Comparison of ENCODE assay signal across 1 cellular context in genomic region chr19:6475321-6476108, GRCh38.
TF ChIP-seq lines count a peak whose summit lies in the region.

No MANE protein-coding gene starts in this region.

TF ChIP-seq in WTC11, 78 proteins besides CTCF, POLR2A, EP300 and RAD21 (continued from another document):
- TF ChIP-seq MYBL2 (CRISPR knock-in tag; IDR thresholded peaks at IDR 0.05) (0 out of 2 replicates have a peak, but pooled peaks have one; percentile 52), MAX (CRISPR knock-in tag; IDR thresholded peaks at IDR 0.05) (peak; percentile 93), ZNF232 (CRISPR knock-in tag; IDR thresholded peaks at IDR 0.05) (0 out of 2 replicates have a peak, but pooled peaks have one; percentile 23), ZNF416 (CRISPR knock-in tag; IDR thresholded peaks at IDR 0.05) (no peak), E2F5 (CRISPR knock-in tag; IDR thresholded peaks at IDR 0.05) (no peak), SP1 (CRISPR knock-in tag; conservative IDR thresholded peaks at IDR 0.05) (no peak; the same call in 1 of the 2 replicates), TEAD4 (CRISPR knock-in tag; IDR thresholded peaks at IDR 0.05) (no peak), TP53 (CRISPR knock-in tag; IDR thresholded peaks at IDR 0.05) (peak; percentile 78; the same call in 1 of the 2 replicates), AFF4 (CRISPR knock-in tag; IDR thresholded peaks at IDR 0.05; ENCODE audit: borderline replicate concordance) (no peak), NFYB (CRISPR knock-in tag; conservative IDR thresholded peaks at IDR 0.05; ENCODE audit: low read depth) (no peak), ZNF317 (CRISPR knock-in tag; IDR thresholded peaks at IDR 0.05; ENCODE audit: borderline replicate concordance, low read depth) (no peak), ZSCAN18 (CRISPR knock-in tag; IDR thresholded peaks at IDR 0.05) (no peak), MLX (CRISPR knock-in tag; IDR thresholded peaks at IDR 0.05) (no peak), JAZF1 (CRISPR knock-in tag; IDR thresholded peaks at IDR 0.05) (no peak), NR3C1 (CRISPR knock-in tag; conservative IDR thresholded peaks at IDR 0.05; ENCODE audit: low read depth) (no peak), IRF2 (CRISPR knock-in tag; IDR thresholded peaks at IDR 0.05; ENCODE audit: borderline replicate concordance, low read depth) (no peak), ZMAT4 (CRISPR knock-in tag; IDR thresholded peaks at IDR 0.05) (no peak), ZNF138 (CRISPR knock-in tag; conservative IDR thresholded peaks at IDR 0.05) (peak; percentile 91; the same call in 1 of the 2 replicates), FOXK1 (CRISPR knock-in tag; IDR thresholded peaks at IDR 0.05) (peak; percentile 69; the same call in 1 of the 2 replicates), CBFB (CRISPR knock-in tag; IDR thresholded peaks at IDR 0.05; ENCODE audit: low read depth) (0 out of 2 replicates have a peak, but pooled peaks have one; percentile 27), ZNF396 (CRISPR knock-in tag; IDR thresholded peaks at IDR 0.05; ENCODE audit: borderline replicate concordance) (no peak), SOX15 (CRISPR knock-in tag; IDR thresholded peaks at IDR 0.05) (no peak), ZBTB21 (CRISPR knock-in tag; IDR thresholded peaks at IDR 0.05; ENCODE audit: borderline replicate concordance) (0 out of 2 replicates have a peak, but pooled peaks have one; percentile 49), FOXP1 (CRISPR knock-in tag; IDR thresholded peaks at IDR 0.05; ENCODE audit: borderline replicate concordance) (peak; percentile 62)
TF ChIP-seq in WTC11: peak in this region for 16.
